ENCODE assay signal across 1 cellular context in the genomic region with DNA sequence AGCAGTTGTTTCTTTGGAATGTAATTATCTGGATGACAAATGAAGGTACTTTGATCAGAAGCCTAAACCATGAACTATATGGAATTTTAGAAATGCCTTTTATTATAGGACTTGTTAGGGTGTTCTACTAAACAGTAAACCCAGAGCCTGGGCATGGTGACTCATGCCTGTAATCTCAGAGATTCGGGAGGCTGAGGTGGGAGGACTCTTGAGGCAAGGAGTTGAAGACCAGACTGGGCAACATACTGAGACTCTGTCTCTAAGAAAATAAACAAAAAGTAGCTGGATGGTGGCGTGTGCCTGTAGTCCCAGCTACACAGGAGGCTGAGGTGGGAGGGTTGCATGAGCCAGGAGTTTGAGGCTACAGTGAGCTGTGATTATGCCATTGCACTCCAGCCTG.
A peak's percentile ranks its signal among the peaks of the same experiment; 100 is the strongest.
TF ChIP-seq lines count a peak whose summit lies in the region.

No MANE protein-coding gene starts in this region.

TF ChIP-seq in K562, 482 proteins besides CTCF, POLR2A, EP300 and RAD21 (continued from another document):
- TF ChIP-seq, protein P1, sequence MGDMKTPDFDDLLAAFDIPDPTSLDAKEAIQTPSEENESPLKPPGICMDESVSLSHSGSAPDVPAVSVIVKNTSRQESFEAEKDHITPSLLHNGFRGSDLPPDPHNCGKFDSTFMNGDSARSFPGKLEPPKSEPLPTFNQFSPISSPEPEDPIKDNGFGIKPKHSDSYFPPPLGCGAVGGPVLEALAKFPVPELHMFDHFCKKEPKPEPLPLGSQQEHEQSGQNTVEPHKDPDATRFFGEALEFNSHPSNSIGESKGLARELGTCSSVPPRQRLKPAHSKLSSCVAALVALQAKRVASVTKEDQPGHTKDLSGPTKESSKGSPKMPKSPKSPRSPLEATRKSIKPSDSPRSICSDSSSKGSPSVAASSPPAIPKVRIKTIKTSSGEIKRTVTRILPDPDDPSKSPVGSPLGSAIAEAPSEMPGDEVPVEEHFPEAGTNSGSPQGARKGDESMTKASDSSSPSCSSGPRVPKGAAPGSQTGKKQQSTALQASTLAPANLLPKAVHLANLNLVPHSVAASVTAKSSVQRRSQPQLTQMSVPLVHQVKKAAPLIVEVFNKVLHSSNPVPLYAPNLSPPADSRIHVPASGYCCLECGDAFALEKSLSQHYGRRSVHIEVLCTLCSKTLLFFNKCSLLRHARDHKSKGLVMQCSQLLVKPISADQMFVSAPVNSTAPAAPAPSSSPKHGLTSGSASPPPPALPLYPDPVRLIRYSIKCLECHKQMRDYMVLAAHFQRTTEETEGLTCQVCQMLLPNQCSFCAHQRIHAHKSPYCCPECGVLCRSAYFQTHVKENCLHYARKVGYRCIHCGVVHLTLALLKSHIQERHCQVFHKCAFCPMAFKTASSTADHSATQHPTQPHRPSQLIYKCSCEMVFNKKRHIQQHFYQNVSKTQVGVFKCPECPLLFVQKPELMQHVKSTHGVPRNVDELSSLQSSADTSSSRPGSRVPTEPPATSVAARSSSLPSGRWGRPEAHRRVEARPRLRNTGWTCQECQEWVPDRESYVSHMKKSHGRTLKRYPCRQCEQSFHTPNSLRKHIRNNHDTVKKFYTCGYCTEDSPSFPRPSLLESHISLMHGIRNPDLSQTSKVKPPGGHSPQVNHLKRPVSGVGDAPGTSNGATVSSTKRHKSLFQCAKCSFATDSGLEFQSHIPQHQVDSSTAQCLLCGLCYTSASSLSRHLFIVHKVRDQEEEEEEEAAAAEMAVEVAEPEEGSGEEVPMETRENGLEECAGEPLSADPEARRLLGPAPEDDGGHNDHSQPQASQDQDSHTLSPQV (IDR thresholded peaks at IDR 0.05): no peak
- peak; percentile 52; the same call in 1 of the 2 replicates for TF ChIP-seq JUND (IDR thresholded peaks at IDR 0.05; ENCODE audit: borderline replicate concordance, low read depth, low read length)
- TF ChIP-seq JUND (tag; IDR thresholded peaks at IDR 0.05; ENCODE audit: borderline replicate concordance, low read depth, low read length): no peak
- TF ChIP-seq ZNF316 (IDR thresholded peaks at IDR 0.05): no peak
- no peak for TF ChIP-seq TEAD4 (IDR thresholded peaks at IDR 0.05; ENCODE audit: low read length)
- TF ChIP-seq TEAD4 (CRISPR knock-in tag; IDR thresholded peaks at IDR 0.05; ENCODE audit: borderline replicate concordance): no peak
- no peak for TF ChIP-seq RBM22 (IDR thresholded peaks at IDR 0.05; ENCODE audit: low read depth, low read length, poor library complexity, severe bottlenecking)
- no peak for TF ChIP-seq NFXL1 (CRISPR knock-in tag; IDR thresholded peaks at IDR 0.05)
- no peak for TF ChIP-seq NR1H2 (CRISPR knock-in tag; IDR thresholded peaks at IDR 0.05)
- TF ChIP-seq, protein P2, sequence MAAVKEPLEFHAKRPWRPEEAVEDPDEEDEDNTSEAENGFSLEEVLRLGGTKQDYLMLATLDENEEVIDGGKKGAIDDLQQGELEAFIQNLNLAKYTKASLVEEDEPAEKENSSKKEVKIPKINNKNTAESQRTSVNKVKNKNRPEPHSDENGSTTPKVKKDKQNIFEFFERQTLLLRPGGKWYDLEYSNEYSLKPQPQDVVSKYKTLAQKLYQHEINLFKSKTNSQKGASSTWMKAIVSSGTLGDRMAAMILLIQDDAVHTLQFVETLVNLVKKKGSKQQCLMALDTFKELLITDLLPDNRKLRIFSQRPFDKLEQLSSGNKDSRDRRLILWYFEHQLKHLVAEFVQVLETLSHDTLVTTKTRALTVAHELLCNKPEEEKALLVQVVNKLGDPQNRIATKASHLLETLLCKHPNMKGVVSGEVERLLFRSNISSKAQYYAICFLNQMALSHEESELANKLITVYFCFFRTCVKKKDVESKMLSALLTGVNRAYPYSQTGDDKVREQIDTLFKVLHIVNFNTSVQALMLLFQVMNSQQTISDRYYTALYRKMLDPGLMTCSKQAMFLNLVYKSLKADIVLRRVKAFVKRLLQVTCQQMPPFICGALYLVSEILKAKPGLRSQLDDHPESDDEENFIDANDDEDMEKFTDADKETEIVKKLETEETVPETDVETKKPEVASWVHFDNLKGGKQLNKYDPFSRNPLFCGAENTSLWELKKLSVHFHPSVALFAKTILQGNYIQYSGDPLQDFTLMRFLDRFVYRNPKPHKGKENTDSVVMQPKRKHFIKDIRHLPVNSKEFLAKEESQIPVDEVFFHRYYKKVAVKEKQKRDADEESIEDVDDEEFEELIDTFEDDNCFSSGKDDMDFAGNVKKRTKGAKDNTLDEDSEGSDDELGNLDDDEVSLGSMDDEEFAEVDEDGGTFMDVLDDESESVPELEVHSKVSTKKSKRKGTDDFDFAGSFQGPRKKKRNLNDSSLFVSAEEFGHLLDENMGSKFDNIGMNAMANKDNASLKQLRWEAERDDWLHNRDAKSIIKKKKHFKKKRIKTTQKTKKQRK (IDR thresholded peaks at IDR 0.05; ENCODE audit: borderline replicate concordance, low read depth, low read length): no peak
- TF ChIP-seq HSF4 (CRISPR knock-in tag; IDR thresholded peaks at IDR 0.05; ENCODE audit: borderline replicate concordance): no peak
- 0 out of 2 replicates have a peak, but pooled peaks have one; percentile 15 for TF ChIP-seq ZNF121 (CRISPR knock-in tag; conservative IDR thresholded peaks at IDR 0.05)
- no peak for TF ChIP-seq ZNF143 (CRISPR knock-in tag; IDR thresholded peaks at IDR 0.05)
- TF ChIP-seq ZNF395 (CRISPR knock-in tag; IDR thresholded peaks at IDR 0.05): no peak
- TF ChIP-seq ZNF263 (CRISPR knock-in tag; IDR thresholded peaks at IDR 0.05; ENCODE audit: borderline replicate concordance): peak; percentile 76; the same call in 1 of the 2 replicates
- no peak for TF ChIP-seq NCOA4 (IDR thresholded peaks at IDR 0.05; ENCODE audit: partially characterized antibody)
- TF ChIP-seq SLC30A9 (CRISPR knock-in tag; IDR thresholded peaks at IDR 0.05): no peak
- TF ChIP-seq, protein P3, sequence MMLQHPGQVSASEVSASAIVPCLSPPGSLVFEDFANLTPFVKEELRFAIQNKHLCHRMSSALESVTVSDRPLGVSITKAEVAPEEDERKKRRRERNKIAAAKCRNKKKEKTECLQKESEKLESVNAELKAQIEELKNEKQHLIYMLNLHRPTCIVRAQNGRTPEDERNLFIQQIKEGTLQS (IDR thresholded peaks at IDR 0.05): peak; percentile 44
- TF ChIP-seq, protein P3 (CRISPR knock-in tag; conservative IDR thresholded peaks at IDR 0.05): no peak
TF ChIP-seq in K562: peak in this region for 4.
